ENCODE assay signal across 17 cellular contexts in the genomic region with DNA sequence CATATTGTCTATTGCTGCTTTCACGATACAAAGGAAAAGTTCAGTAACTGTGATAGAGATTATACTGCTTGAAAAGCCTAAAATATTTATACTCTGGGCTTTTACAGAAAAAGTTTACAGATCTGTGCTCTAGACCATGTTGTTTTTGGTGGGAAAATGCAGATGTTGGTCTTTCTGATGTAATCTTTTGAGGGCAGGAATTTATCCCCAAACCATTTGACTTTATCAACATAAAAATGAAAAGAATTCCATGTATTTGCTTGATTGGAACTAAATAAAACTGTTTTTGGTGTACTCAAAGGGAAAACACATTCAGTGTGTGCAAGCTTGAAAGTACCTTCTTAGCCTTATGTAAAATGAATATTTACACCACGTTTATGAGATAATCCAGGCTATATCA.
DNase-seq lines count a peak whose midpoint lies in the region; FAIRE-seq and TF ChIP-seq lines count a peak whose summit lies in the region.
"Had no signal": no experiment of that assay in that cellular context is flagged by ENCODE, and none has a peak within 500 bp of the region (broad histone marks: within the 10 kb centered on the region; RNA-seq: fewer than 3 reads in every experiment).

No MANE protein-coding gene starts in this region.

- CTCF ChIA-PET in H1 (lab: Charles Lee; ENCODE audit: partially characterized antibody), result interaction anchor here (1.1 kb wide), 1 partner anchor 9 kb away, joined by 3 read pairs; no protein-coding TSS in a partner anchor

- H3K14ac ChIP-seq in H1 (ENCODE audit: insufficient read length), result no peak overlapping the region

- H3K9ac ChIP-seq in HUES48 (ENCODE audit: low read depth, low read length) (peak overlapping the region; percentile 23; the same call in 1 of the 2 replicates), H1 (replicated peaks in 1 of 4; ENCODE audit: extremely low read depth in 1 of 4, low read depth in 3 of 4, low read length in 3 of 4) (no peak overlapping the region), mesendoderm (ENCODE audit: low read length) (no peak overlapping the region), smooth muscle cell (ENCODE audit: low read depth) (no peak overlapping the region)
- H3K9ac ChIP-seq: BLaER1 treated with 17β-estradiol and CSF1 and Interleukin-3, amounts not matched to agents 10 nM and 100 nM had no signal

- H2AFZ ChIP-seq in H1 (ENCODE audit: low read length) (no peak overlapping the region), smooth muscle cell (ENCODE audit: low read depth) (peak overlapping the region; percentile 18)

- H3K27ac ChIP-seq in HUES48 (ENCODE audit: low read depth, low read length) (peak overlapping the region; percentile 69), H1 (ENCODE audit: low read depth, low read length) (peak overlapping the region; percentile 12; the same call in 1 of the 2 replicates), mesendoderm (ENCODE audit: low read depth, low read length) (no peak overlapping the region), smooth muscle cell (ENCODE audit: low read depth) (no peak overlapping the region)
- H3K27ac ChIP-seq: BLaER1 treated with 17β-estradiol and CSF1 and Interleukin-3, amounts not matched to agents 10 nM and 100 nM had no signal

- intact Hi-C loops in head of caudate nucleus (cut with DNase I), result no loop called here

- H2BK120ac ChIP-seq in H1 (replicated peaks; ENCODE audit: low read depth, low read length), result no peak overlapping the region
- no peak overlapping the region for H2BK120ac ChIP-seq in mesendoderm (ENCODE audit: low read depth, low read length)

- H2BK5ac ChIP-seq in H1 (ENCODE audit: low read depth, low read length), result no peak overlapping the region
- H2BK5ac ChIP-seq in mesendoderm (ENCODE audit: low read length), result no peak overlapping the region

- H3K4me1 ChIP-seq in HUES48 (ENCODE audit: control insufficient read depth, insufficient read depth, low read length) (peaks cover 44% of the 10 kb centered on the region), H1 (replicated peaks in 1 of 4; ENCODE audit: control insufficient read depth in 3 of 4, insufficient read depth in 4 of 4, low read length in 3 of 4) (peaks cover 0 to 6% (median 0%) of the 10 kb centered on the region in 4 experiments; a peak in 1 of 7 replicates), mesendoderm (ENCODE audit: control insufficient read depth, low read depth, low read length) (no peaks in the 10 kb centered on the region), smooth muscle cell (ENCODE audit: low read depth) (peaks cover 4% of the 10 kb centered on the region)
- H3K4me1 ChIP-seq: BLaER1 treated with 17β-estradiol and CSF1 and Interleukin-3, amounts not matched to agents 10 nM and 100 nM had no signal

- H4K20me1 ChIP-seq in H1 (replicated peaks in 1 of 2; ENCODE audit: control insufficient read depth in 1 of 2, insufficient read depth in 2 of 2, low read length in 2 of 2) (no peaks in the 10 kb centered on the region), smooth muscle cell (ENCODE audit: low read depth) (no peaks in the 10 kb centered on the region)
- H4K20me1 ChIP-seq: BLaER1 treated with 17β-estradiol and CSF1 and Interleukin-3, amounts not matched to agents 10 nM and 100 nM had no signal

- 36% methylated on average over 2 of the region's 2 CpGs; no CpG with 5 or more reads in 1 of the 2 experiments for WGBS in H1 (ENCODE audit: extremely low coverage in 1 of 2, insufficient coverage in 1 of 2, insufficient read length in 1 of 2, insufficient replicate concordance in 2 of 2, low coverage in 1 of 2, low lambda C conversion rate in 2 of 2, missing lambda C conversion rate in 1 of 2), 2 experiments
- WGBS in mesendoderm (ENCODE audit: extremely low coverage, insufficient coverage, low lambda C conversion rate), result no CpG with 5 or more reads among the region's 2 CpGs
- WGBS in smooth muscle cell (ENCODE audit: low lambda C conversion rate), result 47% methylated on average over 2 of the region's 2 CpGs

- H2AK5ac ChIP-seq in H1 (ENCODE audit: low read depth, low read length) (no peak overlapping the region), mesendoderm (ENCODE audit: low read length) (no peak overlapping the region)

- no peaks in the 10 kb centered on the region for H3K23me2 ChIP-seq in H1 (ENCODE audit: low read depth, low read length)

- H3K23ac ChIP-seq in H1 (ENCODE audit: insufficient read length) (no peak overlapping the region), mesendoderm (ENCODE audit: low read length) (no peak overlapping the region)

- no peak overlapping the region for H4K91ac ChIP-seq in H1 (replicated peaks; ENCODE audit: insufficient read length, low read length)

- TF ChIP-seq EP300 in H1 (IDR thresholded peaks at IDR 0.05; ENCODE audit: borderline replicate concordance in 1 of 2, low read depth in 2 of 2, low read length in 2 of 2), result no peak

- no peak overlapping the region for H2BK20ac ChIP-seq in H1 (ENCODE audit: low read length)

- no peaks in the 10 kb centered on the region for H3K9me3 ChIP-seq in HUES48 (ENCODE audit: control insufficient read depth, insufficient read depth, low read length)
- H3K9me3 ChIP-seq in H1 (ENCODE audit: insufficient read depth in 2 of 2, low read depth in 1 of 2, low read length in 1 of 2), result no peaks in the 10 kb centered on the region
- H3K9me3 ChIP-seq in smooth muscle cell (replicated peaks; ENCODE audit: low read depth), result no peaks in the 10 kb centered on the region
- H3K9me3 ChIP-seq: BLaER1 treated with 17β-estradiol and CSF1 and Interleukin-3, amounts not matched to agents 10 nM and 100 nM had no signal

- H3K79me1 ChIP-seq in H1 (ENCODE audit: low read depth, low read length) (no peaks in the 10 kb centered on the region), mesendoderm (ENCODE audit: low read length) (no peaks in the 10 kb centered on the region)

- no peak for TF ChIP-seq CTCF in H1 (IDR thresholded peaks at IDR 0.05; ENCODE audit: control extremely low read depth in 1 of 3, insufficient read depth in 1 of 3, low read depth in 1 of 3, low read length in 3 of 3)
- no peak for TF ChIP-seq CTCF in smooth muscle cell (IDR thresholded peaks at IDR 0.05; ENCODE audit: borderline replicate concordance, insufficient read depth, poor library complexity, severe bottlenecking)

- peak in 1 of 2 experiments; percentile 7 for DNase-seq in H1 (ENCODE audit: low read depth in 1 of 2, low spot score in 2 of 2)
- peak; percentile 39 for DNase-seq in mesendoderm
- no peak for DNase-seq in smooth muscle cell (lab: John Stamatoyannopoulos, UW; ENCODE audit: unreplicated experiment)
- DNase-seq in head of caudate nucleus, result no peak
- DNase-seq in COR-L47 (lab: John Stamatoyannopoulos, UW), result no peak
- no peak for DNase-seq in NCI-H446 treated with DMSO at 0.1 percent for 48 hours (lab: John Stamatoyannopoulos, UW)
- DNase-seq: CD8-positive, alpha-beta T cell; DMS 273 treated with DMSO at 0.1 percent for 48 hours; DMS53; DND-41; EL; KBM-7 had no signal

- H3K79me2 ChIP-seq in H1 (ENCODE audit: control insufficient read depth in 1 of 2, insufficient read depth in 2 of 2, low read length in 2 of 2) (no peaks in the 10 kb centered on the region), mesendoderm (ENCODE audit: control insufficient read depth, insufficient read depth, low read length) (no peaks in the 10 kb centered on the region), smooth muscle cell (ENCODE audit: low read depth) (no peaks in the 10 kb centered on the region)

- POLR2A ChIA-PET in H1 (lab: Charles Lee; ENCODE audit: partially characterized antibody), result interaction anchor here (1.1 kb wide), 1 partner anchor 10 kb away, joined by 4 read pairs; no protein-coding TSS in a partner anchor

- H3K36me3 ChIP-seq in HUES48 (ENCODE audit: control insufficient read depth, insufficient read depth, low read length) (no peaks in the 10 kb centered on the region), H1 (ENCODE audit: control insufficient read depth in 2 of 4, insufficient read depth in 4 of 4, low read length in 3 of 4) (no peaks in the 10 kb centered on the region; a peak in 1 of 8 replicates), mesendoderm (ENCODE audit: control insufficient read depth, insufficient read depth, low read length) (no peaks in the 10 kb centered on the region), smooth muscle cell (ENCODE audit: low read depth) (no peaks in the 10 kb centered on the region)
- H3K36me3 ChIP-seq: BLaER1 treated with 17β-estradiol and CSF1 and Interleukin-3, amounts not matched to agents 10 nM and 100 nM had no signal

- no peak overlapping the region for H2BK15ac ChIP-seq in H1 (ENCODE audit: low read length)
- no peak overlapping the region for H2BK15ac ChIP-seq in mesendoderm (replicated peaks; ENCODE audit: low read depth)

- no peaks in the 10 kb centered on the region for H3K27me3 ChIP-seq in HUES48 (ENCODE audit: control insufficient read depth, insufficient read depth, low read length)
- no peaks in the 10 kb centered on the region for H3K27me3 ChIP-seq in H1 (replicated peaks in 1 of 4; ENCODE audit: control insufficient read depth in 3 of 4, extremely low read depth in 1 of 4, insufficient read depth in 3 of 4, low read length in 3 of 4)
- no peaks in the 10 kb centered on the region for H3K27me3 ChIP-seq in mesendoderm (ENCODE audit: insufficient read depth, low read length, poor library complexity)
- H3K27me3 ChIP-seq in smooth muscle cell (ENCODE audit: low read depth), result no peaks in the 10 kb centered on the region
- H3K27me3 ChIP-seq: BLaER1 treated with 17β-estradiol and CSF1 and Interleukin-3, amounts not matched to agents 10 nM and 100 nM had no signal

- H2BK12ac ChIP-seq in H1 (ENCODE audit: low read depth, low read length), result no peak overlapping the region

- no peak for TF ChIP-seq POLR2A in H1 (IDR thresholded peaks at IDR 0.05; ENCODE audit: control extremely low read depth in 1 of 2, low read depth in 2 of 2, low read length in 2 of 2)

- H3K4me2 ChIP-seq in H1 (ENCODE audit: insufficient read depth in 1 of 2, low read depth in 2 of 2, low read length in 2 of 2) (no peak overlapping the region), mesendoderm (ENCODE audit: low read length) (no peak overlapping the region), smooth muscle cell (no peak overlapping the region)
- H3K4me2 ChIP-seq: BLaER1 treated with 17β-estradiol and CSF1 and Interleukin-3, amounts not matched to agents 10 nM and 100 nM had no signal

- H3K18ac ChIP-seq in H1 (ENCODE audit: extremely low read depth, low read length) (no peak overlapping the region), mesendoderm (ENCODE audit: low read length) (no peak overlapping the region)

- H3K4me3 ChIP-seq in HUES48 (ENCODE audit: low read depth, low read length), result 0 out of 2 replicates have a peak overlapping the region, but pooled peaks have one; percentile 1
- peak overlapping the region in 1 of 4 experiments; percentile 12; a peak in 1 of 8 replicates for H3K4me3 ChIP-seq in H1 (ENCODE audit: extremely low read depth in 1 of 4, insufficient read depth in 2 of 4, low read depth in 3 of 4, low read length in 4 of 4)
- H3K4me3 ChIP-seq in mesendoderm (ENCODE audit: low read length), result no peak overlapping the region
- no peak overlapping the region for H3K4me3 ChIP-seq in smooth muscle cell
- H3K4me3 ChIP-seq: BLaER1 treated with 17β-estradiol and CSF1 and Interleukin-3, amounts not matched to agents 10 nM and 100 nM; GM12878 had no signal

- H4K8ac ChIP-seq in H1 (ENCODE audit: extremely low read depth, insufficient read depth, low read length) (no peak overlapping the region), mesendoderm (ENCODE audit: low read depth, low read length) (no peak overlapping the region)

- peak overlapping the region; percentile 76 for H4K5ac ChIP-seq in H1 (ENCODE audit: insufficient read length, low read depth, low read length)
- no peak overlapping the region for H4K5ac ChIP-seq in mesendoderm (ENCODE audit: low read length)

- no peak for TF ChIP-seq RAD21 in H1 (IDR thresholded peaks at IDR 0.05 in 1 of 2, conservative IDR thresholded peaks at IDR 0.05 in 1 of 2; ENCODE audit: low read depth in 2 of 2, low read length in 2 of 2)

- no peak overlapping the region for H3K56ac ChIP-seq in H1 (replicated peaks; ENCODE audit: insufficient read length, low read depth, low read length)
- no peak overlapping the region for H3K56ac ChIP-seq in mesendoderm (ENCODE audit: low read length)

- no peaks in the 10 kb centered on the region for H3F3A ChIP-seq in smooth muscle cell (ENCODE audit: low read depth)

- FAIRE-seq in H1 (lab: Jason Lieb, UNC), result no peak
- FAIRE-seq: GM12878, H54, HepG2 had no signal

- no peak overlapping the region for H3K4ac ChIP-seq in H1 (replicated peaks; ENCODE audit: insufficient read length, low read depth, low read length)
- H3K4ac ChIP-seq in mesendoderm (ENCODE audit: low read depth, low read length), result no peak overlapping the region

Comparison
In these comparisons a context has a peak if more than half of its experiments do, and no peak if none do; other contexts are left out.
1. H3K27ac ChIP-seq: peak in HUES48 (single experiment) and H1 (single experiment); none in mesendoderm (single experiment) and smooth muscle cell (single experiment).